Comparison of ENCODE assay signal across 15 cellular contexts in the genomic region with DNA sequence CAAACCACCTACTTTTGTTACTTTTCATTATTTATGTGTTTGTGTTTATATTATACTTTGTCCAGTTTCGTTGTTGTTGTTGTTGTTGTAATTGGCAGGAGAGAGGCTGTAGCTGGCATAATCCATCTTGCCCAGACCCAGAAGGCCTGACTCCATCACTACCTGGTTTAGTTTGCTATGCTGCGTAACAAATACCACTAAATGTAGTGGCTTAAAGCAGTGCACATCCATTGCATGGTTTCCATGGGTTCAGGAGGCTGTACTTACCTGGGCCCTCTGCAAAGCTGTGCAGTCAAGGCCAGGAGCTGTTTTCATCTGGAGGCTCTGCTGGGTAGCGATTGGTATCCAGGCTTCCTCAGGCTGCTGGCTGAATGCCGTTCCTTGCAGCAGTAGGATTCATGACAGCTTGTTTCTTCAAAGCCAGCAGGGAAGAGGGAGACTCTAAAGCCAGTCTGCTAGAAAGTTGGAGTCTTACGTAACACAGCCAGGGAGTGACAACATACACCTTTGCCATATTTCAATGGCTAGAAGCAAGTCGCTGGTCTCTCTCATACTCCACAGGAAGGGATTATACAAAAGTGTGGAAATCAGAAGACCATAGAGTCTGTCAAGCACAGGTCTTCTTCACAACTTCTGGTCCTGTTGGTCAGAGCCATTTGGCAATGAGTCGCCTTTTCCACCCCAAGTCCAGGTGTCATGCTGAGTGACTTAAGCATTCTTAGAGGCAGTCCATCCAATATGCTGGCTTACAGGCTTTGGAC. TPM values are rescaled to one million over a fixed set of nuclear protein-coding genes. Genes with fewer than 3 reads are reported as not detected.
DNase-seq lines count a peak whose midpoint lies in the region; ATAC-seq and TF ChIP-seq lines count a peak whose summit lies in the region.
"Had no signal": no experiment of that assay in that cellular context is flagged by ENCODE, and none has a peak within 500 bp of the region (broad histone marks: within the 10 kb centered on the region; RNA-seq: fewer than 3 reads in every experiment).

No MANE protein-coding gene starts in this region.

- H3K4me3 ChIP-seq in breast epithelium, result no peak overlapping the region
- no peak overlapping the region for H3K4me3 ChIP-seq in SJSA1
- H3K4me3 ChIP-seq in fibroblast of lung (replicated peaks in 1 of 4; ENCODE audit: control extremely low read depth in 1 of 4, insufficient read depth in 1 of 4, low read depth in 3 of 4, low read length in 4 of 4), result no peak overlapping the region
- H3K4me3 ChIP-seq: adrenal gland had no signal

- TF ChIP-seq CTCF in MCF 10A (IDR thresholded peaks at IDR 0.05; ENCODE audit: unreplicated experiment), result no peak
- TF ChIP-seq CTCF in breast epithelium (IDR thresholded peaks at IDR 0.05), result no peak
- no peak for TF ChIP-seq CTCF in fibroblast of lung (conservative IDR thresholded peaks at IDR 0.05 in 1 of 2, IDR thresholded peaks at IDR 0.05 in 1 of 2; ENCODE audit: low read depth in 1 of 2, low read length in 2 of 2)

- CTCF ChIA-PET in MCF 10A (lab: Yijun Ruan, JAX), result interaction anchor here (0.9 kb wide), 1 partner anchor 15 kb away, joined by 4 read pairs; no protein-coding TSS in a partner anchor

- H3K9me3 ChIP-seq in breast epithelium (no peaks in the 10 kb centered on the region), SJSA1 (replicated peaks) (no peaks in the 10 kb centered on the region), fibroblast of lung (ENCODE audit: control insufficient read depth, insufficient read depth, low read depth, low read length) (no peaks in the 10 kb centered on the region)
- H3K9me3 ChIP-seq: adrenal gland had no signal

- POLR2A ChIA-PET in MCF 10A (lab: Yijun Ruan, JAX), result interaction anchor here (1.0 kb wide), 1 partner anchor 42 kb away, joined by 3 read pairs; a partner anchor contains a TSS

- in situ Hi-C loops in KBM-7 (cut with MboI; ENCODE audit: low pct_unique_long_range_greater_than_20kb, low sequenced_read_pairs), result no loop called here

- peaks cover 7% of the 10 kb centered on the region for H3K79me2 ChIP-seq in fibroblast of lung (ENCODE audit: control insufficient read depth, insufficient read depth, low read length)

- intact Hi-C loops in MCF 10A (cut with micrococcal nuclease) (no loop called here), breast epithelium (cut with DNase I; ENCODE audit: low total_unique reads) (no loop called here)

- H2AFZ ChIP-seq in fibroblast of lung (ENCODE audit: low read length), result no peak overlapping the region

- H3K36me3 ChIP-seq in breast epithelium (no peaks in the 10 kb centered on the region), SJSA1 (peaks cover 4% of the 10 kb centered on the region; the same call in 1 of the 2 replicates), fibroblast of lung (ENCODE audit: control insufficient read depth, insufficient read depth, low read length) (no peaks in the 10 kb centered on the region)
- H3K36me3 ChIP-seq: adrenal gland had no signal

- no peaks in the 10 kb centered on the region for H3K27me3 Mint-ChIP-seq in MCF 10A (ENCODE audit: insufficient read depth, unreplicated experiment)
- H3K27me3 Mint-ChIP-seq in stimulated activated naive CD8-positive, alpha-beta T cell treated with anti-CD3 and anti-CD28 coated beads, Interleukin-15, amount 100 ng/mL, for 72 hours, result no peaks in the 10 kb centered on the region

- peak overlapping the region; percentile 29 for H3K4me2 ChIP-seq in fibroblast of lung (ENCODE audit: extremely low read depth, insufficient read depth, low read length)

- no peaks in the 10 kb centered on the region for H4K20me1 ChIP-seq in fibroblast of lung (ENCODE audit: control insufficient read depth, extremely low read depth, insufficient read depth, low read length)

- no peak overlapping the region for H3K27ac ChIP-seq in breast epithelium
- H3K27ac ChIP-seq in SJSA1, result peak overlapping the region; percentile 23
- H3K27ac ChIP-seq in fibroblast of lung (ENCODE audit: insufficient read depth, low read length), result peak overlapping the region; percentile 4
- H3K27ac ChIP-seq: adrenal gland had no signal

- no peaks in the 10 kb centered on the region for H3K36me3 Mint-ChIP-seq in MCF 10A (ENCODE audit: insufficient read depth, unreplicated experiment)
- H3K36me3 Mint-ChIP-seq: immature natural killer cell had no signal

- no peak overlapping the region for H3K27ac Mint-ChIP-seq in MCF 10A (ENCODE audit: low read depth, unreplicated experiment)
- H3K27ac Mint-ChIP-seq in stimulated activated naive CD8-positive, alpha-beta T cell treated with anti-CD3 and anti-CD28 coated beads, Interleukin-15, amount 100 ng/mL, for 72 hours, result peak overlapping the region in 1 of 2 donors; percentile 5
- H3K27ac Mint-ChIP-seq: H9, nephron progenitor cell had no signal

- H3K4me1 ChIP-seq in breast epithelium, result no peaks in the 10 kb centered on the region
- H3K4me1 ChIP-seq in SJSA1 (replicated peaks), result peaks cover 51% of the 10 kb centered on the region
- H3K4me1 ChIP-seq in fibroblast of lung (ENCODE audit: control insufficient read depth, extremely low read depth, insufficient read depth, low read length), result peaks cover 10% of the 10 kb centered on the region

- no peak overlapping the region for H3K4me3 Mint-ChIP-seq in MCF 10A (ENCODE audit: unreplicated experiment)
- no peak overlapping the region for H3K4me3 Mint-ChIP-seq in stimulated activated naive CD8-positive, alpha-beta T cell treated with anti-CD3 and anti-CD28 coated beads, Interleukin-15, amount 100 ng/mL, for 72 hours
- H3K4me3 Mint-ChIP-seq: H9, immature natural killer cell, nephron progenitor cell had no signal

- no peak for TF ChIP-seq POLR2A in breast epithelium (IDR thresholded peaks at IDR 0.05)

- ATAC-seq in stimulated activated naive CD8-positive, alpha-beta T cell treated with anti-CD3 and anti-CD28 coated beads, Interleukin-15, amount 100 ng/mL, for 72 hours, result peak; percentile 67
- ATAC-seq in GM18867 (IDR thresholded peaks at IDR 0.05; ENCODE audit: unreplicated experiment), result no peak

- peak; percentile 59 for DNase-seq in MCF 10A (ENCODE audit: unreplicated experiment)
- DNase-seq in breast epithelium (ENCODE audit: low spot score in 2 of 2), result no peak
- peak in 1 of 2 experiments; percentile 32 for DNase-seq in SJSA1 (ENCODE audit: low read depth in 1 of 2, low spot score in 2 of 2)
- peak; percentile 25 to 60 for DNase-seq in fibroblast of lung (ENCODE audit: low read depth in 2 of 2)
- no peak for DNase-seq in stimulated activated naive CD8-positive, alpha-beta T cell treated with anti-CD3 and anti-CD28 coated beads, Interleukin-15, amount 100 ng/mL, for 72 hours
- DNase-seq in HT-29 (ENCODE audit: low spot score), result no peak
- no peak for DNase-seq in KBM-7
- DNase-seq: activated CD4-positive, alpha-beta T cell treated with anti-CD3 and anti-CD28 coated beads, Interleukin-2, amount 50 U/mL, for 48 hours; adrenal gland; H9; immature natural killer cell; NCI-H524 treated with DMSO at 0.1 percent for 48 hours; nephron progenitor cell; stimulated activated naive CD4-positive, alpha-beta T cell had no signal

- H3K9ac ChIP-seq in fibroblast of lung (ENCODE audit: insufficient read depth, low read length), result no peak overlapping the region

- H3K27me3 ChIP-seq in breast epithelium (no peaks in the 10 kb centered on the region), SJSA1 (replicated peaks) (no peaks in the 10 kb centered on the region), fibroblast of lung (ENCODE audit: control insufficient read depth, insufficient read depth, low read length) (no peaks in the 10 kb centered on the region)
- H3K27me3 ChIP-seq: adrenal gland had no signal

- no TSS peak for BruUV-seq in MCF 10A (replicated peaks; lab: Mats Ljungman, UMichigan)

- H3K4me1 Mint-ChIP-seq in MCF 10A (ENCODE audit: insufficient read depth, unreplicated experiment), result peaks cover 13% of the 10 kb centered on the region
- H3K4me1 Mint-ChIP-seq in stimulated activated naive CD8-positive, alpha-beta T cell treated with anti-CD3 and anti-CD28 coated beads, Interleukin-15, amount 100 ng/mL, for 72 hours, result peaks cover 79% of the 10 kb centered on the region

- H3K9me3 Mint-ChIP-seq in MCF 10A (ENCODE audit: unreplicated experiment), result no peaks in the 10 kb centered on the region
- no peaks in the 10 kb centered on the region for H3K9me3 Mint-ChIP-seq in stimulated activated naive CD8-positive, alpha-beta T cell treated with anti-CD3 and anti-CD28 coated beads, Interleukin-15, amount 100 ng/mL, for 72 hours
- H3K9me3 Mint-ChIP-seq: H9, immature natural killer cell, nephron progenitor cell had no signal

RNA-seq across cellular contexts. Expression of a gene that starts 41.1 kb away (rescaled TPM):
- total RNA-seq in MCF 10A (2022) (15.7 and 16.4 TPM in 2 replicates), breast epithelium (10 to 100 TPM; 14.1 to 21.7 (median 21.6) TPM), fibroblast of lung (3.1 and 4.6 TPM in 2 replicates)
- total RNA-seq in SJSA1 (2014; rRNA removed; shearing (Covaris generic)), result 4.6 and 9.6 TPM in 2 replicates
- polyA plus RNA-seq in fibroblast of lung, result 2.1 and 3.9 TPM in 2 replicates
- 3.4 and 3.7 TPM in 2 replicates for polyA plus RNA-seq in fibroblast of lung (2012)
- polyA minus RNA-seq in fibroblast of lung (ENCODE audit: low replicate concordance), result 5.9 and 20.0 TPM in 2 replicates
- 4.1 and 7.2 TPM in 2 replicates for total RNA-seq in HT-29 (2014; rRNA removed; shearing (Covaris generic))

Comparison
In these comparisons a context has a peak if more than half of its experiments do, and no peak if none do; other contexts are left out.
1. DNase-seq: peak in MCF 10A (single experiment) and fibroblast of lung (2 of 2); none in breast epithelium (0 of 2), stimulated activated naive CD8-positive, alpha-beta T cell treated with anti-CD3 and anti-CD28 coated beads, Interleukin-15, amount 100 ng/mL, for 72 hours (0 of 2), HT-29 (single experiment) and KBM-7 (single experiment).
2. H3K27ac ChIP-seq: peak in SJSA1 (single experiment) and fibroblast of lung (single experiment); none in breast epithelium (0 of 2).